ENCODE assay signal across 13 cellular contexts in the genomic region with DNA sequence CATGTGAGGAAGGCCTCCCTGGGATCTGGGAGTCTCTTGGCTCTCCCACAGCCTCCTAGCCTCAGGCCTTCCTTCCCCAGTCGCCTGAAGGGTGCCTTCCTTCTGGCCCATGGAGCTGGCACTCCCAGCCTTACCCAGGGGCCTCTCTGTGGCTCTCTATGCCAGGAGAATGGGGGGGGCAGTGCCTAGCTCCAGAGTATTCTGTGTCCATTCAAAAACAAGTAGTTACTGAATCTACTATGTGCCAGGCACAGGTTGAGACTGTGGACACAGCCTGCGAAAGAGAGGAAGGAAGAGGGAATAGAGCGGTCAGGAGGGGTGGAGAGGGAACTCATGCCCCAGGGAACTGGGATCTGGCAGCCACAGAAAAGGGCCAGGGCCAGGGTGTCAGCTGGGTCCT. TPM values are rescaled to one million over a fixed set of nuclear protein-coding genes. Genes with fewer than 3 reads are reported as not detected.
"Had no signal": no experiment of that assay in that cellular context is flagged by ENCODE, and none has a peak within 500 bp of the region (broad histone marks: within the 10 kb centered on the region; RNA-seq: fewer than 3 reads in every experiment).

No MANE protein-coding gene starts in this region.

- H3K36me3 ChIP-seq: gastrocnemius medialis, heart right ventricle, right lobe of liver, tibial nerve had no signal

- H3K27ac ChIP-seq: body of pancreas, gastrocnemius medialis, heart right ventricle, psoas muscle, right lobe of liver, tibial nerve had no signal

- H3K36me3 Mint-ChIP-seq: activated naive CD8-positive, alpha-beta T cell treated with anti-CD3 and anti-CD28 coated beads for 36 hours; natural killer cell had no signal

- H3K27ac Mint-ChIP-seq: activated CD4-positive, alpha-beta T cell treated with anti-CD3 and anti-CD28 coated beads, Interleukin-2, amount 10 ng/mL, durations not matched to agents 7 days and 5 days; activated naive CD8-positive, alpha-beta T cell treated with anti-CD3 and anti-CD28 coated beads for 36 hours; natural killer cell had no signal

- H3K4me1 Mint-ChIP-seq: natural killer cell had no signal

- H3K9me3 Mint-ChIP-seq: natural killer cell had no signal

- H3K4me1 ChIP-seq: gastrocnemius medialis, psoas muscle, right lobe of liver, tibial nerve had no signal

- H3K4me3 Mint-ChIP-seq: activated CD4-positive, alpha-beta T cell treated with anti-CD3 and anti-CD28 coated beads, Interleukin-2, amount 10 ng/mL, durations not matched to agents 7 days and 5 days; activated naive CD8-positive, alpha-beta T cell treated with anti-CD3 and anti-CD28 coated beads for 36 hours; natural killer cell had no signal

- DNase-seq: activated CD4-positive, alpha-beta T cell treated with anti-CD3 and anti-CD28 coated beads, Interleukin-2, amount 10 ng/mL, durations not matched to agents 7 days and 5 days; activated naive CD8-positive, alpha-beta T cell treated with anti-CD3 and anti-CD28 coated beads for 36 hours; body of pancreas; effector CD8-positive, alpha-beta T cell; gastrocnemius medialis; left colon; natural killer cell; occipital lobe; psoas muscle; right lobe of liver had no signal

- H3K9me3 ChIP-seq: body of pancreas, gastrocnemius medialis, psoas muscle, right lobe of liver, tibial nerve had no signal

- H3K27me3 Mint-ChIP-seq: activated naive CD8-positive, alpha-beta T cell treated with anti-CD3 and anti-CD28 coated beads for 36 hours had no signal

- ATAC-seq: body of pancreas, gastrocnemius medialis, left colon, natural killer cell had no signal

- H3K4me3 ChIP-seq: body of pancreas, gastrocnemius medialis, heart right ventricle, psoas muscle, right lobe of liver, tibial nerve had no signal

- H3K27me3 ChIP-seq: body of pancreas, right lobe of liver had no signal

RNA-seq across cellular contexts. Expression of a gene that starts 2.7 kb away (rescaled TPM):
- total RNA-seq: activated CD4-positive, alpha-beta T cell treated with anti-CD3 and anti-CD28 coated beads, Interleukin-2, amount 10 ng/mL, durations not matched to agents 7 days and 5 days; activated naive CD8-positive, alpha-beta T cell treated with anti-CD3 and anti-CD28 coated beads for 36 hours; body of pancreas; gastrocnemius medialis; heart right ventricle; lung microvascular endothelial cell; natural killer cell; occipital lobe; psoas muscle; right lobe of liver; tibial nerve had no signal
- polyA plus RNA-seq: psoas muscle had no signal

RNA-seq across cellular contexts. Expression of a gene that starts 20.3 kb away (rescaled TPM):
- total RNA-seq: activated CD4-positive, alpha-beta T cell treated with anti-CD3 and anti-CD28 coated beads, Interleukin-2, amount 10 ng/mL, durations not matched to agents 7 days and 5 days; natural killer cell had no signal
